ENCODE assay signal across 25 cellular contexts in the genomic region with DNA sequence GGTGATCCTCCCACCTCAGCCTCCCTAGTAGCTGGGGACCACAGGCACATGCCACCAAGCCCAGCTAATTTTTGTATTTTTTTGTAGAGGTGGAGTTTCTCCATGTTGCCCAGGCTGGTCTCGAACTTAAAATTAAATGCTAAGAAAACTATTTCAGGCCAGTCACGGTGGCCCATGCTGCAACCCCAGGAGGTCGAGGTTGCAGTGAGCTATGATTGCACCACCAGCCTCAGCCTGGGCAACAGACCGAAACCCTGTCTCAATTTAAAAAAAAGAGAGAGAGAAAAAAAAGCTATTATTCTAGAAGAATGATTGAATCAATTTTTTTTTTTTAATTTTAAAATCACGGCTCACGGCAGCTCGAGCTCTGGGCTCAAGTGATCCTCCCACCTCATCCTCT. TPM values are rescaled to one million over a fixed set of nuclear protein-coding genes. Genes with fewer than 3 reads are reported as not detected.
DNase-seq lines count a peak whose midpoint lies in the region; ATAC-seq and TF ChIP-seq lines count a peak whose summit lies in the region.
"Had no signal": no experiment of that assay in that cellular context is flagged by ENCODE, and none has a peak within 500 bp of the region (broad histone marks: within the 10 kb centered on the region; RNA-seq: fewer than 3 reads in every experiment).

No MANE protein-coding gene starts in this region.

- no peaks in the 10 kb centered on the region for H3K27me3 Mint-ChIP-seq in activated CD8-positive, alpha-beta T cell treated with anti-CD3 and anti-CD28 coated beads, Interleukin-2, amount 10 ng/mL, durations not matched to agents 7 days and 5 days (ENCODE audit: low read depth)
- H3K27me3 Mint-ChIP-seq: CD4-positive, CD25-positive, alpha-beta regulatory T cell had no signal

- peaks cover 20% of the 10 kb centered on the region for H3K4me1 Mint-ChIP-seq in activated CD8-positive, alpha-beta T cell treated with anti-CD3 and anti-CD28 coated beads, Interleukin-2, amount 10 ng/mL, durations not matched to agents 7 days and 5 days (ENCODE audit: low read depth)

- no peaks in the 10 kb centered on the region for H3K36me3 Mint-ChIP-seq in activated CD8-positive, alpha-beta T cell treated with anti-CD3 and anti-CD28 coated beads, Interleukin-2, amount 10 ng/mL, durations not matched to agents 7 days and 5 days (ENCODE audit: low read depth)
- H3K36me3 Mint-ChIP-seq: CD4-positive, CD25-positive, alpha-beta regulatory T cell had no signal

- no peaks in the 10 kb centered on the region for H3K9me3 Mint-ChIP-seq in activated CD8-positive, alpha-beta T cell treated with anti-CD3 and anti-CD28 coated beads, Interleukin-2, amount 10 ng/mL, durations not matched to agents 7 days and 5 days (ENCODE audit: insufficient read depth)

- no peaks in the 10 kb centered on the region for H3K4me1 ChIP-seq in breast epithelium
- H3K4me1 ChIP-seq: Caco-2 had no signal

- no peaks in the 10 kb centered on the region for H3K36me3 ChIP-seq in breast epithelium
- H3K36me3 ChIP-seq: SJCRH30 had no signal

- CTCF ChIA-PET in activated CD8-positive, alpha-beta T cell treated with anti-CD3 and anti-CD28 coated beads, Interleukin-2, amount 10 ng/mL, durations not matched to agents 7 days and 5 days (lab: Charles Lee): no interaction called here

- no peak overlapping the region for H3K27ac Mint-ChIP-seq in activated CD8-positive, alpha-beta T cell treated with anti-CD3 and anti-CD28 coated beads, Interleukin-2, amount 10 ng/mL, durations not matched to agents 7 days and 5 days
- H3K27ac Mint-ChIP-seq: CD4-positive, CD25-positive, alpha-beta regulatory T cell had no signal

- no peak for TF ChIP-seq CTCF in breast epithelium (IDR thresholded peaks at IDR 0.05)

- TF ChIP-seq POLR2A in breast epithelium (IDR thresholded peaks at IDR 0.05): no peak

- no peak overlapping the region for H3K4me3 Mint-ChIP-seq in activated CD8-positive, alpha-beta T cell treated with anti-CD3 and anti-CD28 coated beads, Interleukin-2, amount 10 ng/mL, durations not matched to agents 7 days and 5 days

- intact Hi-C loops in breast epithelium (cut with DNase I; ENCODE audit: low total_unique reads): no loop called here

- DNase-seq in CD1c-positive myeloid dendritic cell (ENCODE audit: extremely low spot score) (peak; percentile 35), MV-4-11 (lab: John Stamatoyannopoulos, UW) (peak; percentile 75), SKM-1 treated with dmso at 0.1 percent for 144 hours (lab: John Stamatoyannopoulos, UW; ENCODE audit: unreplicated experiment) (peak; percentile 64), renal cortical epithelial cell (ENCODE audit: low read depth) (peak; percentile 19), breast epithelium (ENCODE audit: low spot score in 2 of 2) (no peak), DMS53 (lab: John Stamatoyannopoulos, UW) (no peak)
- no peak for DNase-seq in activated CD8-positive, alpha-beta T cell treated with anti-CD3 and anti-CD28 coated beads, Interleukin-2, amount 10 ng/mL, durations not matched to agents 7 days and 5 days
- DNase-seq: Caco-2; CD4-positive, CD25-positive, alpha-beta regulatory T cell; DMS153; EL; GOT3; KG1; NCI-H1092; NCI-H2081; NCI-H2171 treated with DMSO at 0.1 percent for 48 hours; NCI-H446; NCI-H526 treated with DMSO at 0.1 percent for 48 hours; PC-9; SJCRH30; T-helper 2 cell had no signal

- H3K4me3 ChIP-seq in breast epithelium: no peak overlapping the region
- H3K4me3 ChIP-seq: PC-9, SJCRH30 had no signal

- H3K27me3 ChIP-seq in breast epithelium: no peaks in the 10 kb centered on the region
- H3K27me3 ChIP-seq: SJCRH30 had no signal

- ATAC-seq in HG02642 (IDR thresholded peaks at IDR 0.05; ENCODE audit: poor library complexity, unreplicated experiment): no peak
- ATAC-seq in activated CD8-positive, alpha-beta T cell treated with anti-CD3 and anti-CD28 coated beads, Interleukin-2, amount 10 ng/mL, durations not matched to agents 7 days and 5 days: no peak
- ATAC-seq: HCT116, HepG2 had no signal

- no peaks in the 10 kb centered on the region for H3K9me3 ChIP-seq in breast epithelium
- H3K9me3 ChIP-seq: Caco-2, SJCRH30 had no signal

- POLR2A ChIA-PET in activated CD8-positive, alpha-beta T cell treated with anti-CD3 and anti-CD28 coated beads, Interleukin-2, amount 10 ng/mL, durations not matched to agents 7 days and 5 days (lab: Charles Lee): no interaction called here

- H3K27ac ChIP-seq in breast epithelium: no peak overlapping the region
- H3K27ac ChIP-seq: PC-9, SJCRH30 had no signal

RNA-seq across cellular contexts. Expression of gene SLC51A, which starts 4.7 kb away (rescaled TPM):
- total RNA-seq in renal cortical epithelial cell: not detected in 2 replicates
- not detected for total RNA-seq in breast epithelium
- total RNA-seq in activated CD8-positive, alpha-beta T cell treated with anti-CD3 and anti-CD28 coated beads, Interleukin-2, amount 10 ng/mL, durations not matched to agents 7 days and 5 days: not detected
- total RNA-seq: A673; Caco-2; CD4-positive, CD25-positive, alpha-beta regulatory T cell; SJCRH30 had no signal

RNA-seq across cellular contexts. Expression of gene ZDHHC19, which starts 9.8 kb away (rescaled TPM):
- total RNA-seq in renal cortical epithelial cell (not detected in 2 replicates), breast epithelium (not detected)
- not detected for total RNA-seq in activated CD8-positive, alpha-beta T cell treated with anti-CD3 and anti-CD28 coated beads, Interleukin-2, amount 10 ng/mL, durations not matched to agents 7 days and 5 days
- total RNA-seq: A673; Caco-2; CD4-positive, CD25-positive, alpha-beta regulatory T cell; PC-9; SJCRH30 had no signal

Comparison
In these comparisons a context has a peak if more than half of its experiments do, and no peak if none do; other contexts are left out.
1. DNase-seq: peak in CD1c-positive myeloid dendritic cell (single experiment), MV-4-11 (single experiment), SKM-1 treated with dmso at 0.1 percent for 144 hours (single experiment) and renal cortical epithelial cell (single experiment); none in breast epithelium (0 of 2), DMS53 (single experiment) and activated CD8-positive, alpha-beta T cell treated with anti-CD3 and anti-CD28 coated beads, Interleukin-2, amount 10 ng/mL, durations not matched to agents 7 days and 5 days (single experiment).